Comparison of ENCODE assay signal across 29 cellular contexts in the genomic region with DNA sequence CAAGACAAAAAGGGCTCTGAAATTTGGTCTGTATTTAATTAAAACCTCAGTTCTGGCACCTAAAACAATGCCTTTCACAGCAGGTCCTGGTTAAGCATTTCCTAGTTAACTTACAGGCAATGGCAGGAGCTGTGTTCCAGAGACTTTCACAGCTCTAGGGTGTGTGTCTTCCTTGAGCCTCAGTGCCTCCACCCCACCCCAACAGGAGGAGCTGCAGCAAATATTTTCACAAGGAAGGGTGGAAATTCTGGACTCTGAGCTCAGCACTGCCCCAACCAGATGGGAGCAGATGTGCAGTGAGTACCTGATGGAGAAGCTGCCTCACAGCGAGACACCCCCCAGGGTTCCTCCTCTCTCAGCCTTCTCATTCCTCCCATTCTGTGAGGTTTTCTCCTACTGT.
"Had no signal": no experiment of that assay in that cellular context is flagged by ENCODE, and none has a peak within 500 bp of the region (broad histone marks: within the 10 kb centered on the region; RNA-seq: fewer than 3 reads in every experiment).

No MANE protein-coding gene starts in this region.

- H3K27me3 ChIP-seq: esophagus muscularis mucosa, gastroesophageal sphincter, testis had no signal

- H3K4me3 ChIP-seq: esophagus muscularis mucosa, gastroesophageal sphincter, testis had no signal

- H3K36me3 Mint-ChIP-seq: activated CD8-positive, alpha-beta memory T cell treated with anti-CD3 and anti-CD28 coated beads, Interleukin-2, amount 10 ng/mL, durations not matched to agents 7 days and 5 days; brain; memory B cell; stimulated activated naive B cell treated with anti-CD40 and anti-IgM and Interleukin-4, amounts not matched to agents 10 μg/mL and 1 μg/mL and 100 μg/mL, for 72 hours; T-cell had no signal

- H3K4me3 Mint-ChIP-seq: activated CD4-positive, alpha-beta T cell treated with anti-CD3 and anti-CD28 coated beads, Interleukin-2, amount 10 ng/mL, durations not matched to agents 7 days and 5 days; activated CD8-positive, alpha-beta memory T cell treated with anti-CD3 and anti-CD28 coated beads, Interleukin-2, amount 10 ng/mL, durations not matched to agents 7 days and 5 days; activated CD8-positive, alpha-beta T cell treated with anti-CD3 and anti-CD28 coated beads for 36 hours; activated naive CD8-positive, alpha-beta T cell treated with anti-CD3 and anti-CD28 coated beads, Interleukin-2, amount 50 U/mL, for 24 hours; activated T-helper 1 cell treated with anti-CD3 and anti-CD28 coated beads, Interleukin-12 subunit alpha, Interleukin-12 subunit beta, Interleukin-2, Interleukin-4 antibody, amounts not matched to agents 30 ng/mL and 10 ng/mL and 1 ng/mL, durations not matched to agents 14 hours and 24 hours and 36 hours; brain; memory B cell; neural crest cell; stimulated activated naive B cell treated with anti-CD40 and anti-IgM and Interleukin-4, amounts not matched to agents 10 μg/mL and 1 μg/mL and 100 μg/mL, for 72 hours; T-cell; T-helper 2 cell treated with Interferon-gamma antibody and Interleukin-4, amounts not matched to agents 5 μg/mL and 100 μg/mL, for 36 hours; type B pancreatic cell had no signal

- H3K27ac Mint-ChIP-seq: activated CD4-positive, alpha-beta T cell treated with anti-CD3 and anti-CD28 coated beads, Interleukin-2, amount 10 ng/mL, durations not matched to agents 7 days and 5 days; activated CD8-positive, alpha-beta memory T cell treated with anti-CD3 and anti-CD28 coated beads, Interleukin-2, amount 10 ng/mL, durations not matched to agents 7 days and 5 days; activated CD8-positive, alpha-beta T cell treated with anti-CD3 and anti-CD28 coated beads for 36 hours; activated naive CD8-positive, alpha-beta T cell treated with anti-CD3 and anti-CD28 coated beads, Interleukin-2, amount 50 U/mL, for 24 hours; activated T-helper 1 cell treated with anti-CD3 and anti-CD28 coated beads, Interleukin-12 subunit alpha, Interleukin-12 subunit beta, Interleukin-2, Interleukin-4 antibody, amounts not matched to agents 30 ng/mL and 10 ng/mL and 1 ng/mL, durations not matched to agents 14 hours and 24 hours and 36 hours; brain; memory B cell; stimulated activated naive B cell treated with anti-CD40 and anti-IgM and Interleukin-4, amounts not matched to agents 10 μg/mL and 1 μg/mL and 100 μg/mL, for 72 hours; T-cell; T-helper 2 cell treated with Interferon-gamma antibody and Interleukin-4, amounts not matched to agents 5 μg/mL and 100 μg/mL, for 36 hours; type B pancreatic cell had no signal

- H3K9me3 Mint-ChIP-seq: activated CD4-positive, alpha-beta T cell treated with anti-CD3 and anti-CD28 coated beads, Interleukin-2, amount 10 ng/mL, durations not matched to agents 7 days and 5 days; activated CD8-positive, alpha-beta T cell treated with anti-CD3 and anti-CD28 coated beads for 36 hours; activated naive CD8-positive, alpha-beta T cell treated with anti-CD3 and anti-CD28 coated beads, Interleukin-2, amount 50 U/mL, for 24 hours; activated T-helper 1 cell treated with anti-CD3 and anti-CD28 coated beads, Interleukin-12 subunit alpha, Interleukin-12 subunit beta, Interleukin-2, Interleukin-4 antibody, amounts not matched to agents 30 ng/mL and 10 ng/mL and 1 ng/mL, durations not matched to agents 14 hours and 24 hours and 36 hours; memory B cell; neural crest cell; T-cell; T-helper 2 cell treated with Interferon-gamma antibody and Interleukin-4, amounts not matched to agents 5 μg/mL and 100 μg/mL, for 36 hours; type B pancreatic cell had no signal

- ATAC-seq: activated CD8-positive, alpha-beta memory T cell treated with anti-CD3 and anti-CD28 coated beads, Interleukin-2, amount 10 ng/mL, durations not matched to agents 7 days and 5 days; activated CD8-positive, alpha-beta T cell treated with anti-CD3 and anti-CD28 coated beads for 36 hours; activated naive CD8-positive, alpha-beta T cell treated with anti-CD3 and anti-CD28 coated beads, Interleukin-2, amount 50 U/mL, for 24 hours; gastroesophageal sphincter; sciatic nerve; stimulated activated naive B cell treated with anti-CD40 and anti-IgM and Interleukin-4, amounts not matched to agents 10 μg/mL and 1 μg/mL and 100 μg/mL, for 72 hours; T-cell had no signal

- H3K4me1 Mint-ChIP-seq: activated CD4-positive, alpha-beta T cell treated with anti-CD3 and anti-CD28 coated beads, Interleukin-2, amount 10 ng/mL, durations not matched to agents 7 days and 5 days; T-cell had no signal

- H3K27ac ChIP-seq: esophagus muscularis mucosa, gastroesophageal sphincter, VCaP had no signal

- H3K27me3 Mint-ChIP-seq: activated CD4-positive, alpha-beta T cell treated with anti-CD3 and anti-CD28 coated beads, Interleukin-2, amount 10 ng/mL, durations not matched to agents 7 days and 5 days; activated CD8-positive, alpha-beta memory T cell treated with anti-CD3 and anti-CD28 coated beads, Interleukin-2, amount 10 ng/mL, durations not matched to agents 7 days and 5 days; activated CD8-positive, alpha-beta T cell treated with anti-CD3 and anti-CD28 coated beads for 36 hours; activated naive CD8-positive, alpha-beta T cell treated with anti-CD3 and anti-CD28 coated beads, Interleukin-2, amount 50 U/mL, for 24 hours; brain; memory B cell; stimulated activated naive B cell treated with anti-CD40 and anti-IgM and Interleukin-4, amounts not matched to agents 10 μg/mL and 1 μg/mL and 100 μg/mL, for 72 hours; T-cell; type B pancreatic cell had no signal

- H3K9me3 ChIP-seq: esophagus muscularis mucosa, gastroesophageal sphincter, testis had no signal

- DNase-seq: activated CD4-positive, alpha-beta T cell treated with anti-CD3 and anti-CD28 coated beads, Interleukin-2, amount 10 ng/mL, durations not matched to agents 7 days and 5 days; activated CD4-positive, CD25-positive, alpha-beta regulatory T cell treated with anti-CD3 and anti-CD28 coated beads, Interleukin-2, amount 50 U/mL, for 72 hours; activated CD8-positive, alpha-beta memory T cell treated with anti-CD3 and anti-CD28 coated beads, Interleukin-2, amount 10 ng/mL, durations not matched to agents 7 days and 5 days; activated CD8-positive, alpha-beta T cell treated with anti-CD3 and anti-CD28 coated beads for 36 hours; activated gamma-delta T cell; activated naive CD4-positive, alpha-beta T cell treated with anti-CD3 and anti-CD28 coated beads, Interleukin-2, amount 50 U/mL, for 16 hours; activated naive CD8-positive, alpha-beta T cell treated with anti-CD3 and anti-CD28 coated beads, Interleukin-2, amount 50 U/mL, for 24 hours; aorta; dermis blood vessel endothelial cell; effector CD8-positive, alpha-beta T cell; head of caudate nucleus; hypothalamus; occipital lobe; posterior cingulate gyrus; stimulated activated CD4-positive, alpha-beta T cell treated with anti-CD3 and anti-CD28 coated beads, Interleukin-2, amount 100 ng/mL, for 48 hours; stimulated activated CD8-positive, alpha-beta memory T cell treated with anti-CD3 and anti-CD28 coated beads, Interleukin-4, amount 100 ng/mL, for 48 hours; stimulated activated naive B cell treated with anti-CD40 and anti-IgM and Interleukin-4, amounts not matched to agents 10 μg/mL and 1 μg/mL and 100 μg/mL, for 72 hours; T-cell; testis had no signal
